In the genomic region with DNA sequence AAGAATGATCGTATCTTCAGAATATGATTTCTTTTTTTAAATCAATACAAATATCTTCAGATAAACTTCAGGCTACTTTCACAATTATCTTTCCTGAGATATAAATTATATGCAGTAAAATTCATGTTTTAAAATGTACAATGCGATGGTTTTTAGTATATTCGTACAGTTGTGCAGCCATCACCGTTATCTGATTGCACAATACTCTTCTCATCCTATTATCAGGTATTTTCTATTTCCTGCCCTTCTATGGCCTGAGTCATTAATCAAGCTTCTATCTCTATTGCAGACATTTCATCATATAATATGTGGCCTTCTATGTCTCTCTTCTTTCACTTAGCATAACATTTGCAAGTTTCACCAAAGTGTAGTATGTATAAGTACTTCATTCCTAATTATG, we compare ENCODE assay signal across 33 cellular contexts.
"Had no signal": no experiment of that assay in that cellular context is flagged by ENCODE, and none has a peak within 500 bp of the region (broad histone marks: within the 10 kb centered on the region; RNA-seq: fewer than 3 reads in every experiment).

No MANE protein-coding gene starts in this region.

- FAIRE-seq: astrocyte, bronchial epithelial cell, colon had no signal

- ATAC-seq: activated naive CD4-positive, alpha-beta T cell treated with anti-CD3 and anti-CD28 coated beads, Interleukin-2, amount 50 U/mL, for 72 hours; activated T-cell treated with anti-CD3 and anti-CD28 coated beads, Interleukin-2, amount 50 U/mL, for 72 hours; effector memory CD8-positive, alpha-beta T cell; foreskin keratinocyte; gastrocnemius medialis; heart left ventricle; WTC11 had no signal

- H3K4me3 ChIP-seq: esophagus muscularis mucosa, gastrocnemius medialis, heart left ventricle had no signal

- H3K4me1 ChIP-seq: esophagus muscularis mucosa, foreskin keratinocyte, gastrocnemius medialis, heart left ventricle had no signal

- H3K27ac ChIP-seq: brain microvascular endothelial cell, esophagus muscularis mucosa, foreskin keratinocyte, gastrocnemius medialis, heart left ventricle had no signal

- DNase-seq: activated CD4-positive, alpha-beta memory T cell treated with anti-CD3 and anti-CD28 coated beads, Interleukin-2, amount 10 ng/mL, durations not matched to agents 7 days and 5 days; activated CD4-positive, alpha-beta T cell treated with anti-CD3 and anti-CD28 coated beads for 1 hour; activated CD4-positive, alpha-beta T cell treated with anti-CD3 and anti-CD28 coated beads for 4 hours; activated CD4-positive, alpha-beta T cell treated with anti-CD3 and anti-CD28 coated beads, Interleukin-2, amount 10 ng/mL, durations not matched to agents 7 days and 5 days; activated CD4-positive, alpha-beta T cell treated with anti-CD3 and anti-CD28 coated beads, Interleukin-2, amount 50 U/mL, for 4 hours; activated CD8-positive, alpha-beta memory T cell treated with anti-CD3 and anti-CD28 coated beads, Interleukin-2, amount 50 U/mL, for 48 hours; activated gamma-delta T cell; activated naive CD4-positive, alpha-beta T cell; activated naive CD4-positive, alpha-beta T cell treated with anti-CD3 and anti-CD28 coated beads, Interleukin-2, amount 10 ng/mL, durations not matched to agents 7 days and 5 days; activated naive CD8-positive, alpha-beta T cell treated with anti-CD3 and anti-CD28 coated beads, Interleukin-2, amount 10 ng/mL, durations not matched to agents 7 days and 5 days; activated T-cell treated with anti-CD3 and anti-CD28 coated beads for 4 hours; activated T-cell treated with anti-CD3 and anti-CD28 coated beads, Interleukin-2, amount 50 U/mL, for 24 hours; activated T-cell treated with anti-CD3 and anti-CD28 coated beads, Interleukin-2, amount 50 U/mL, for 72 hours; amniotic stem cell; anterior cingulate cortex; brain microvascular endothelial cell; caudate nucleus; cortex of kidney; dermis blood vessel endothelial cell; effector CD4-positive, alpha-beta T cell; effector memory CD8-positive, alpha-beta T cell; erythroblast; foreskin keratinocyte; gastrocnemius medialis; glutamatergic neuron; heart left ventricle; T-helper 2 cell had no signal

- H3K9me3 ChIP-seq: esophagus muscularis mucosa, gastrocnemius medialis, heart left ventricle had no signal

- H3K36me3 ChIP-seq: brain microvascular endothelial cell, esophagus muscularis mucosa, gastrocnemius medialis, heart left ventricle had no signal

- H3K27me3 ChIP-seq: brain microvascular endothelial cell, esophagus muscularis mucosa, foreskin keratinocyte, gastrocnemius medialis, heart left ventricle had no signal
